1 cellular context compared by ENCODE assay signal in the genomic region with DNA sequence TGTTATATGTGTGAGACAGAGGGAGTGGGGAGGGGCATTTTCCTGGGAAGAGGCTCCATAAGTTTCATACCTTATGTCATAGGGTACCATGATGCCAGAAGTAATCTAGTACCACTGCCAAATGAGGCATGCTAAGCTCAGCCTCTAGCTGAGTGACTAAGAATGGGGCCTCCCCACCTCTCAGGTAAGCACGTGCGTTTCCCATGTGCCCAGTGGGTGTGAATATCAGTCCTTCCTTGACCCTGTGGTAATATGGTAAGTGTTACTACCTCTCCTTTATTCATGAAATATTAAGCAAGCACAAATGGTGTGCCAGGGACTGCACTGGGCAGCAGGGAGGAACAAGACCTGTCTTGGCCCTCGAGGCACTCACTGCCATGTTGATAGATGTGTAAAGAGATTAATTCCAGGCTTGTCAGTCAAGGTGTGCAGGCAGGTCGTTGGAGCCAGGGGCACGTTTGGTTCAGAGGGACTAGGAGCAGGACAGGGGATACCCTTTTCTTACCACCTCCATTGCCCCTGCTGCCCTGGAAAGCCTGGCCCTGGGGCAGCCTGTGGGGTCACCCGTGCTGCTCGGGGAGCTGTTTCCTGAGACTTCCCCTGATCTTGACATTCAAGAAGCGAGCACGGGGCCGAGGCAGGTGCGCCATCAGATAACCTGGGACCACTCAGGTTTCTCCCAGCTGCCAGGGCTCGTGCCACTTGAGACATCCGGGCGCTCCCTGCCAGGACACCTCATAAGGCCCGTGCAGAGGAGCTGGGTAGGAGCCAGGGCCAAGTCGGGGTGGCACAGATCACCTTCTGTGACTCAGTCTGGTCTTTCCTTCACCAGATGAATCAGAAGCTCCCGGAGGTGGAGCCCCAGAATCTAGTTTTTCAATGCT.
TF ChIP-seq lines count a peak whose summit lies in the region.

No MANE protein-coding gene starts in this region.

TF ChIP-seq in HCT116, 20 proteins besides CTCF, POLR2A, EP300 and RAD21:
- 0 out of 2 replicates have a peak, but pooled peaks have one; percentile 45 for TF ChIP-seq MAX (IDR thresholded peaks at IDR 0.05)
- TF ChIP-seq REST (IDR thresholded peaks at IDR 0.05; ENCODE audit: low read depth), result no peak
- no peak for TF ChIP-seq ZFX (IDR thresholded peaks at IDR 0.05)
- TF ChIP-seq POLR2AphosphoS5 (IDR thresholded peaks at IDR 0.05; ENCODE audit: low read depth, low read length), result peak; percentile 16; the same call in 1 of the 2 replicates
- no peak for TF ChIP-seq ATF3 (IDR thresholded peaks at IDR 0.05)
- no peak for TF ChIP-seq SRF (IDR thresholded peaks at IDR 0.05; ENCODE audit: low read depth)
- no peak for TF ChIP-seq EGR1 (IDR thresholded peaks at IDR 0.05; ENCODE audit: low read depth)
- TF ChIP-seq CBX3 (IDR thresholded peaks at IDR 0.05; ENCODE audit: low read depth), result no peak
- no peak for TF ChIP-seq YY1 (IDR thresholded peaks at IDR 0.05; ENCODE audit: extremely low read depth, insufficient replicate concordance, low read depth, low read length)
- TF ChIP-seq EZH2phosphoT487 (IDR thresholded peaks at IDR 0.05; ENCODE audit: borderline replicate concordance), result no peak
- TF ChIP-seq TCF7L2 (IDR thresholded peaks at IDR 0.05; ENCODE audit: borderline replicate concordance, extremely low read depth, insufficient read depth, insufficient read length), result no peak
- no peak for TF ChIP-seq EZH2 (IDR thresholded peaks at IDR 0.05)
- TF ChIP-seq ELF1 (IDR thresholded peaks at IDR 0.05; ENCODE audit: borderline replicate concordance, low read depth), result no peak
- TF ChIP-seq SP1 (IDR thresholded peaks at IDR 0.05; ENCODE audit: low read depth), result no peak
- no peak for TF ChIP-seq SIN3A (IDR thresholded peaks at IDR 0.05; ENCODE audit: low read depth)
- TF ChIP-seq CEBPB (IDR thresholded peaks at IDR 0.05; ENCODE audit: low read depth), result no peak
- TF ChIP-seq, protein P1, sequence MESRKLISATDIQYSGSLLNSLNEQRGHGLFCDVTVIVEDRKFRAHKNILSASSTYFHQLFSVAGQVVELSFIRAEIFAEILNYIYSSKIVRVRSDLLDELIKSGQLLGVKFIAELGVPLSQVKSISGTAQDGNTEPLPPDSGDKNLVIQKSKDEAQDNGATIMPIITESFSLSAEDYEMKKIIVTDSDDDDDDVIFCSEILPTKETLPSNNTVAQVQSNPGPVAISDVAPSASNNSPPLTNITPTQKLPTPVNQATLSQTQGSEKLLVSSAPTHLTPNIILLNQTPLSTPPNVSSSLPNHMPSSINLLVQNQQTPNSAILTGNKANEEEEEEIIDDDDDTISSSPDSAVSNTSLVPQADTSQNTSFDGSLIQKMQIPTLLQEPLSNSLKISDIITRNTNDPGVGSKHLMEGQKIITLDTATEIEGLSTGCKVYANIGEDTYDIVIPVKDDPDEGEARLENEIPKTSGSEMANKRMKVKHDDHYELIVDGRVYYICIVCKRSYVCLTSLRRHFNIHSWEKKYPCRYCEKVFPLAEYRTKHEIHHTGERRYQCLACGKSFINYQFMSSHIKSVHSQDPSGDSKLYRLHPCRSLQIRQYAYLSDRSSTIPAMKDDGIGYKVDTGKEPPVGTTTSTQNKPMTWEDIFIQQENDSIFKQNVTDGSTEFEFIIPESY (IDR thresholded peaks at IDR 0.05; ENCODE audit: extremely low read depth, insufficient replicate concordance, low read length), result no peak
- TF ChIP-seq ZNF274 (IDR thresholded peaks at IDR 0.05; ENCODE audit: low read depth, low read length), result no peak
- peak; percentile 54; the same call in 1 of the 2 replicates for TF ChIP-seq FOSL1 (IDR thresholded peaks at IDR 0.05; ENCODE audit: low read depth)
- TF ChIP-seq JUND (IDR thresholded peaks at IDR 0.05), result peak; percentile 48; the same call in 1 of the 2 replicates
